11 cellular contexts compared by ENCODE assay signal in genomic region chr1:16649390-16649789, GRCh38. TPM values are rescaled to one million over a fixed set of nuclear protein-coding genes. Genes with fewer than 3 reads are reported as not detected.
DNase-seq lines count a peak whose midpoint lies in the region; ATAC-seq and TF ChIP-seq lines count a peak whose summit lies in the region.
"Not testable (repeated sequence)": the region's sequence is repeated elsewhere in the genome, so short reads cannot be mapped to it uniquely, and the experiment has no call there.
"Had no signal": no experiment of that assay in that cellular context is flagged by ENCODE, and none has a peak within 500 bp of the region (broad histone marks: within the 10 kb centered on the region; RNA-seq: fewer than 3 reads in every experiment).

No MANE protein-coding gene starts in this region.

- peak; percentile 41 for DNase-seq in CD14-positive monocyte (ENCODE audit: low spot score)
- peak; percentile 68 for DNase-seq in activated CD4-positive, alpha-beta T cell treated with anti-CD3 and anti-CD28 coated beads, Interleukin-2, amount 10 ng/mL, durations not matched to agents 24 days and 14 days
- peak; percentile 0 for DNase-seq in activated T-helper 1 cell treated with anti-CD3 and anti-CD28 coated beads, Interleukin-12 subunit alpha, Interleukin-12 subunit beta, Interleukin-2, Interleukin-4 antibody, amounts not matched to agents 30 ng/mL and 10 ng/mL and 1 ng/mL, durations not matched to agents 14 hours and 24 hours and 36 hours (ENCODE audit: low spot score)
- peak; percentile 23 for DNase-seq in colonic mucosa
- DNase-seq in right atrium auricular region (ENCODE audit: low spot score): peak; percentile 55
- DNase-seq in mucosa of descending colon: peak; percentile 15 to 45 (median 25)
- DNase-seq in sigmoid colon: peak; percentile 66
- DNase-seq in upper lobe of right lung: peak; percentile 67

- not testable (repeated sequence) for H3K4me3 ChIP-seq in colonic mucosa, right atrium auricular region, mucosa of descending colon, sigmoid colon, upper lobe of right lung

- H3K9me3 Mint-ChIP-seq in CD14-positive monocyte; activated CD4-positive, alpha-beta T cell treated with anti-CD3 and anti-CD28 coated beads, Interleukin-2, amount 10 ng/mL, durations not matched to agents 24 days and 14 days; activated T-helper 1 cell treated with anti-CD3 and anti-CD28 coated beads, Interleukin-12 subunit alpha, Interleukin-12 subunit beta, Interleukin-2, Interleukin-4 antibody, amounts not matched to agents 30 ng/mL and 10 ng/mL and 1 ng/mL, durations not matched to agents 14 hours and 24 hours and 36 hours: not testable (repeated sequence)

- not testable (repeated sequence) for H3K9ac ChIP-seq in colonic mucosa (ENCODE audit: low read depth in 2 of 2, low read length in 2 of 2)

- H3K4me1 Mint-ChIP-seq in CD14-positive monocyte; activated CD4-positive, alpha-beta T cell treated with anti-CD3 and anti-CD28 coated beads, Interleukin-2, amount 10 ng/mL, durations not matched to agents 24 days and 14 days; activated T-helper 1 cell treated with anti-CD3 and anti-CD28 coated beads, Interleukin-12 subunit alpha, Interleukin-12 subunit beta, Interleukin-2, Interleukin-4 antibody, amounts not matched to agents 30 ng/mL and 10 ng/mL and 1 ng/mL, durations not matched to agents 14 hours and 24 hours and 36 hours (ENCODE audit: low read depth): not testable (repeated sequence)

- TF ChIP-seq CTCF in CD14-positive monocyte (IDR thresholded peaks at IDR 0.05); colonic mucosa (IDR thresholded peaks at IDR 0.05); right atrium auricular region (IDR thresholded peaks at IDR 0.05); mucosa of descending colon (IDR thresholded peaks at IDR 0.05); sigmoid colon (IDR thresholded peaks at IDR 0.05); upper lobe of right lung (IDR thresholded peaks at IDR 0.05): not testable (repeated sequence)

- H3K4me3 Mint-ChIP-seq in CD14-positive monocyte: peak overlapping the region in 1 of 2 donors; percentile 36
- H3K4me3 Mint-ChIP-seq in activated CD4-positive, alpha-beta T cell treated with anti-CD3 and anti-CD28 coated beads, Interleukin-2, amount 10 ng/mL, durations not matched to agents 24 days and 14 days; activated T-helper 1 cell treated with anti-CD3 and anti-CD28 coated beads, Interleukin-12 subunit alpha, Interleukin-12 subunit beta, Interleukin-2, Interleukin-4 antibody, amounts not matched to agents 30 ng/mL and 10 ng/mL and 1 ng/mL, durations not matched to agents 14 hours and 24 hours and 36 hours: not testable (repeated sequence)

- peaks cover 16 to 31% (median 18%) of the 10 kb centered on the region in 3 donors for H3K27me3 Mint-ChIP-seq in CD14-positive monocyte (ENCODE audit: low read depth in 3 of 3)
- H3K27me3 Mint-ChIP-seq in activated CD4-positive, alpha-beta T cell treated with anti-CD3 and anti-CD28 coated beads, Interleukin-2, amount 10 ng/mL, durations not matched to agents 24 days and 14 days: peaks cover 12% of the 10 kb centered on the region
- H3K27me3 Mint-ChIP-seq in activated T-helper 1 cell treated with anti-CD3 and anti-CD28 coated beads, Interleukin-12 subunit alpha, Interleukin-12 subunit beta, Interleukin-2, Interleukin-4 antibody, amounts not matched to agents 30 ng/mL and 10 ng/mL and 1 ng/mL, durations not matched to agents 14 hours and 24 hours and 36 hours (ENCODE audit: insufficient read depth): peaks cover 12% of the 10 kb centered on the region

- not testable (repeated sequence) for H3K36me3 Mint-ChIP-seq in CD14-positive monocyte; activated CD4-positive, alpha-beta T cell treated with anti-CD3 and anti-CD28 coated beads, Interleukin-2, amount 10 ng/mL, durations not matched to agents 24 days and 14 days (ENCODE audit: low read depth); activated T-helper 1 cell treated with anti-CD3 and anti-CD28 coated beads, Interleukin-12 subunit alpha, Interleukin-12 subunit beta, Interleukin-2, Interleukin-4 antibody, amounts not matched to agents 30 ng/mL and 10 ng/mL and 1 ng/mL, durations not matched to agents 14 hours and 24 hours and 36 hours (ENCODE audit: low read depth)

- not testable (repeated sequence) for ATAC-seq in mucosa of descending colon, upper lobe of right lung

- H3K4me1 ChIP-seq in colonic mucosa; mucosa of descending colon (ENCODE audit: low read depth); upper lobe of right lung: not testable (repeated sequence)
- H3K4me1 ChIP-seq in right atrium auricular region: peaks cover 0 to 13% of the 10 kb centered on the region in 2 donors
- H3K4me1 ChIP-seq in sigmoid colon: peaks cover 0 to 12% (median 7%) of the 10 kb centered on the region in 4 donors

- TF ChIP-seq POLR2A in sigmoid colon (IDR thresholded peaks at IDR 0.05): not testable (repeated sequence)

- H3K36me3 ChIP-seq in colonic mucosa; right atrium auricular region; mucosa of descending colon (ENCODE audit: low read depth); sigmoid colon; upper lobe of right lung: not testable (repeated sequence)

- intact Hi-C loops in CD14-positive monocyte (cut with micrococcal nuclease): loop anchor here in 1 of 2 donors (10.0 kb wide), 1 partner anchor 255 kb away; no protein-coding TSS in a partner anchor
- intact Hi-C loops in activated CD4-positive, alpha-beta T cell treated with anti-CD3 and anti-CD28 coated beads, Interleukin-2, amount 10 ng/mL, durations not matched to agents 24 days and 14 days (cut with micrococcal nuclease); activated T-helper 1 cell treated with anti-CD3 and anti-CD28 coated beads, Interleukin-12 subunit alpha, Interleukin-12 subunit beta, Interleukin-2, Interleukin-4 antibody, amounts not matched to agents 30 ng/mL and 10 ng/mL and 1 ng/mL, durations not matched to agents 14 hours and 24 hours and 36 hours (cut with micrococcal nuclease); colonic mucosa (cut with DNase I); mucosa of descending colon (cut with DNase I, micrococcal nuclease); sigmoid colon (cut with DNase I); upper lobe of right lung (cut with DNase I): not testable (repeated sequence)

- not testable (repeated sequence) for H3K9me3 ChIP-seq in colonic mucosa, right atrium auricular region, mucosa of descending colon, sigmoid colon, upper lobe of right lung

- 88 to 92% methylated on average over 5 of the region's 6 CpGs for WGBS in sigmoid colon, 2 donors

- not testable (repeated sequence) for H3K27me3 ChIP-seq in colonic mucosa, right atrium auricular region, upper lobe of right lung
- peaks cover 0 to 12% (median 0%) of the 10 kb centered on the region in 3 donors for H3K27me3 ChIP-seq in sigmoid colon

- not testable (repeated sequence) for TF ChIP-seq EP300 in sigmoid colon (IDR thresholded peaks at IDR 0.05)

- H3K27ac Mint-ChIP-seq in CD14-positive monocyte; activated CD4-positive, alpha-beta T cell treated with anti-CD3 and anti-CD28 coated beads, Interleukin-2, amount 10 ng/mL, durations not matched to agents 24 days and 14 days; activated T-helper 1 cell treated with anti-CD3 and anti-CD28 coated beads, Interleukin-12 subunit alpha, Interleukin-12 subunit beta, Interleukin-2, Interleukin-4 antibody, amounts not matched to agents 30 ng/mL and 10 ng/mL and 1 ng/mL, durations not matched to agents 14 hours and 24 hours and 36 hours: not testable (repeated sequence)

- H3K27ac ChIP-seq in colonic mucosa, right atrium auricular region, sigmoid colon, upper lobe of right lung: not testable (repeated sequence)

RNA-seq across cellular contexts. Expression of gene RNU1-3, which starts 17.4 kb away (rescaled TPM):
- polyA plus RNA-seq in CD14-positive monocyte (not detected), sigmoid colon (not detected)
- 1,962 and 2,189 TPM in 2 replicates for total RNA-seq in activated CD4-positive, alpha-beta T cell treated with anti-CD3 and anti-CD28 coated beads, Interleukin-2, amount 10 ng/mL, durations not matched to agents 24 days and 14 days
- total RNA-seq in activated T-helper 1 cell treated with anti-CD3 and anti-CD28 coated beads, Interleukin-12 subunit alpha, Interleukin-12 subunit beta, Interleukin-2, Interleukin-4 antibody, amounts not matched to agents 30 ng/mL and 10 ng/mL and 1 ng/mL, durations not matched to agents 14 hours and 24 hours and 36 hours: 2,178 and 3,041 TPM in 2 replicates
- total RNA-seq in colonic mucosa (1,000 to 10,000 TPM; 1,159 to 2,517 TPM), right atrium auricular region (not detected), mucosa of descending colon (1,000 to 10,000 TPM; 2,195 to 6,222 (median 2,378) TPM), sigmoid colon (under 1 TPM; under 0.01 TPM), upper lobe of right lung (6,622 TPM)
- total RNA-seq: H4 had no signal
- polyA plus RNA-seq: CD4-positive, alpha-beta memory T cell; IgD-negative memory B cell had no signal

RNA-seq across cellular contexts. Expression of gene NBPF1, which starts 36.0 kb away (rescaled TPM):
- polyA plus RNA-seq in CD14-positive monocyte (1 to 10 TPM; 2.6 to 4.3 TPM), sigmoid colon (10 to 100 TPM; 12.1 to 42.8 (median 21.0) TPM)
- total RNA-seq in activated CD4-positive, alpha-beta T cell treated with anti-CD3 and anti-CD28 coated beads, Interleukin-2, amount 10 ng/mL, durations not matched to agents 24 days and 14 days: 4.2 and 5.1 TPM in 2 replicates
- 4.4 and 6.1 TPM in 2 replicates for total RNA-seq in activated T-helper 1 cell treated with anti-CD3 and anti-CD28 coated beads, Interleukin-12 subunit alpha, Interleukin-12 subunit beta, Interleukin-2, Interleukin-4 antibody, amounts not matched to agents 30 ng/mL and 10 ng/mL and 1 ng/mL, durations not matched to agents 14 hours and 24 hours and 36 hours
- total RNA-seq in colonic mucosa (10 to 100 TPM; 45.2 to 54.3 TPM), right atrium auricular region (10 to 100 TPM; 15.1 to 20.0 TPM), mucosa of descending colon (100 to 1,000 TPM in 2 of 3 donors, 10 to 100 TPM in 1; 80.2 to 169 (median 104) TPM), sigmoid colon (10 to 100 TPM; 30.3 to 80.9 (median 37.2) TPM), upper lobe of right lung (31.2 TPM)

Comparison
In these comparisons a context has a peak if more than half of its experiments do, and no peak if none do; other contexts are left out.
1. DNase-seq: peak in every context shown above with its lines; median percentile 68 in activated CD4-positive, alpha-beta T cell treated with anti-CD3 and anti-CD28 coated beads, Interleukin-2, amount 10 ng/mL, durations not matched to agents 24 days and 14 days; 67 in upper lobe of right lung; 66 in sigmoid colon; 55 in right atrium auricular region; 41 in CD14-positive monocyte; 25 in mucosa of descending colon; 23 in colonic mucosa; 0 in activated T-helper 1 cell treated with anti-CD3 and anti-CD28 coated beads, Interleukin-12 subunit alpha, Interleukin-12 subunit beta, Interleukin-2, Interleukin-4 antibody, amounts not matched to agents 30 ng/mL and 10 ng/mL and 1 ng/mL, durations not matched to agents 14 hours and 24 hours and 36 hours.
2. RNA of gene RNU1-3, which starts 17.4 kb away (total RNA-seq): 6,622 TPM in upper lobe of right lung (single experiment), 2,178 to 3,041 TPM in activated T-helper 1 cell treated with anti-CD3 and anti-CD28 coated beads, Interleukin-12 subunit alpha, Interleukin-12 subunit beta, Interleukin-2, Interleukin-4 antibody, amounts not matched to agents 30 ng/mL and 10 ng/mL and 1 ng/mL, durations not matched to agents 14 hours and 24 hours and 36 hours, 1,159 to 2,517 TPM in colonic mucosa, 2,195 to 6,222 TPM in mucosa of descending colon and 1,962 to 2,189 TPM in activated CD4-positive, alpha-beta T cell treated with anti-CD3 and anti-CD28 coated beads, Interleukin-2, amount 10 ng/mL, durations not matched to agents 24 days and 14 days; not detected in right atrium auricular region and under 0.01 TPM in sigmoid colon; every median in the first group is over 1,000 times any median in the second.